1 cellular context compared by ENCODE assay signal in the genomic region with DNA sequence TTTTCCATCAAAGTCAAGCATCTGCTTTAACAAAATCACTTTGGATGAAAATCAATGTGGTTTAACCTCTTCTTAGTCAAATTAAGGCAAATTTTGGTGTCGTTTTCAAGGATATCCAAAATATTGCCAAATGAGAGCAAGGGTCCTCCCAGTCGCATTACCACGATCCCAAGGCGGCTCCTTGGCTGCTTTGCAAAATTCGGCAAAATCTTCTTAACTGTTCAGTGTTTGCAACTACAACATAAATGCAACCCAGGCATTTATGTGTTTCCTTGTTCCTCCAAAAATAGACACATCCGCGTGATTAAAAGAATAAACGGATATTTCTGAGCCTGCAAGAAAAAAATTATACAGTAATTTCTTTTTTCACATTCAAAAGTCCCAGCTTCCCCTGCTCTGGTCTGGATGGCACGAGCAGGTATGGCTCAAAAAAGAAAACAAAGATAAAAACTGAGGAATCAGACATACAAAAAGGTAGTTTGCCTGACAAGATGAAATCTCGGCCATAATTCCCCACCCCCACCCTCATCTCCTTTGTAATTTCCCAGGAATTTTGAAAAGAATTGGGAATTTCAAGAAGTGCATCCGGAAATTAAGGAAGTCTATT.
TF ChIP-seq lines count a peak whose summit lies in the region.

No MANE protein-coding gene starts in this region.

TF ChIP-seq in GM12878, 131 proteins besides CTCF, POLR2A, EP300 and RAD21:
- TF ChIP-seq BMI1 (IDR thresholded peaks at IDR 0.05; ENCODE audit: borderline replicate concordance), result peak; percentile 67
- TF ChIP-seq WRNIP1 (IDR thresholded peaks at IDR 0.05; ENCODE audit: borderline replicate concordance, low read depth, low read length), result no peak
- TF ChIP-seq SMC3 (IDR thresholded peaks at IDR 0.05; ENCODE audit: borderline replicate concordance, low read length), result no peak
TF ChIP-seq in GM12878: peak in this region for 1.
